Comparison of ENCODE assay signal across 20 cellular contexts in genomic region chr4:23438764-23439163, GRCh38.
"Had no signal": no experiment of that assay in that cellular context is flagged by ENCODE, and none has a peak within 500 bp of the region (broad histone marks: within the 10 kb centered on the region; RNA-seq: fewer than 3 reads in every experiment).

No MANE protein-coding gene starts in this region.

- H3K4me3 ChIP-seq: ascending aorta, mucosa of descending colon, SJCRH30, skin epidermis had no signal

- H3K36me3 ChIP-seq: ascending aorta, neutrophil, SJCRH30 had no signal

- H3K4me1 Mint-ChIP-seq: memory B cell; naive thymus-derived CD8-positive, alpha-beta T cell; T-helper 17 cell; WTC11 had no signal

- H3K27me3 ChIP-seq: ascending aorta, neutrophil had no signal

- H3K36me3 Mint-ChIP-seq: memory B cell; naive thymus-derived CD8-positive, alpha-beta T cell; WTC11 had no signal

- H3K4me3 Mint-ChIP-seq: activated CD8-positive, alpha-beta T cell treated with anti-CD3 and anti-CD28 coated beads, Interleukin-2, amount 10 ng/mL, durations not matched to agents 7 days and 5 days; memory B cell; naive thymus-derived CD8-positive, alpha-beta T cell; T-helper 17 cell; WTC11 had no signal

- H3K9me3 ChIP-seq: ascending aorta, mucosa of descending colon, neutrophil, SJCRH30 had no signal

- ATAC-seq: activated CD8-positive, alpha-beta T cell treated with anti-CD3 and anti-CD28 coated beads, Interleukin-2, amount 10 ng/mL, durations not matched to agents 7 days and 5 days; left lobe of liver; mucosa of descending colon; naive thymus-derived CD8-positive, alpha-beta T cell; right cardiac atrium; stimulated activated naive CD8-positive, alpha-beta T cell treated with anti-CD3 and anti-CD28 coated beads, Interleukin-15, Interleukin-2, amounts not matched to agents 100 U/mL and 50 U/mL, for 24 hours; T-helper 17 cell; WTC11 had no signal

- FAIRE-seq: colon, islet of Langerhans had no signal

- H3K27ac ChIP-seq: ascending aorta, neutrophil, SJCRH30, skin epidermis had no signal

- DNase-seq: activated CD4-positive, alpha-beta T cell treated with anti-CD3 and anti-CD28 coated beads for 48 hours; activated CD8-positive, alpha-beta memory T cell treated with anti-CD3 and anti-CD28 coated beads, Interleukin-2, amount 50 U/mL, for 4 hours; activated CD8-positive, alpha-beta T cell treated with anti-CD3 and anti-CD28 coated beads, Interleukin-2, amount 10 ng/mL, durations not matched to agents 7 days and 5 days; activated naive CD4-positive, alpha-beta T cell; caudate nucleus; mucosa of descending colon; naive thymus-derived CD8-positive, alpha-beta T cell; right cardiac atrium; SJCRH30; stimulated activated naive CD8-positive, alpha-beta T cell treated with anti-CD3 and anti-CD28 coated beads, Interleukin-15, Interleukin-2, amounts not matched to agents 100 U/mL and 50 U/mL, for 24 hours; T-helper 17 cell; trophoblast cell had no signal

- H3K4me1 ChIP-seq: ascending aorta, SJCRH30 had no signal

- H3K27ac Mint-ChIP-seq: activated CD8-positive, alpha-beta T cell treated with anti-CD3 and anti-CD28 coated beads, Interleukin-2, amount 10 ng/mL, durations not matched to agents 7 days and 5 days; memory B cell; naive thymus-derived CD8-positive, alpha-beta T cell; T-helper 17 cell; WTC11 had no signal

- H3K27me3 Mint-ChIP-seq: memory B cell; naive thymus-derived CD8-positive, alpha-beta T cell; T-helper 17 cell had no signal
